ENCODE assay signal across 8 cellular contexts in genomic region chr19:11355160-11356073, GRCh38. TPM values are rescaled to one million over a fixed set of nuclear protein-coding genes. Genes with fewer than 3 reads are reported as not detected.
DNase-seq lines count a peak whose midpoint lies in the region; ATAC-seq, FAIRE-seq and TF ChIP-seq lines count a peak whose summit lies in the region.

Gene PLPPR2, plus strand, starts transcription at chr19:11355432. Its CDS starts 2,242 bp downstream, at chr19:11357674.

- CTCF ChIA-PET in HepG2 (lab: Yijun Ruan, JAX; ENCODE audit: low intra/inter-chr PET ratio, low total read pairs): no interaction called here

- POLR2A ChIA-PET in HepG2 (lab: Yijun Ruan, JAX): no interaction called here

- H3K4me3 ChIP-seq in HFF-Myc (replicated peaks; ENCODE audit: low read depth, low read length): peak within 1 kb of the TSS; percentile 48
- peak within 1 kb of the TSS; percentile 54 to 69 (median 66); a peak in 5 of 6 replicates for H3K4me3 ChIP-seq in HepG2 (replicated peaks in 1 of 3; ENCODE audit: insufficient read depth in 1 of 3, low read depth in 2 of 3, low read length in 3 of 3)

- H3K4me3 Mint-ChIP-seq in CD14-positive monocyte: peak within 1 kb of the TSS; percentile 84 to 96

- H3K27ac Mint-ChIP-seq in CD14-positive monocyte: peak within 1 kb of the TSS; percentile 79 to 94 (median 86)

- ATAC-seq in HepG2: peak; percentile 86
- ATAC-seq in GM18873 (IDR thresholded peaks at IDR 0.05; ENCODE audit: low FRiP score, unreplicated experiment): no peak

- DNase-seq in CD14-positive monocyte (ENCODE audit: low spot score) (peak; percentile 89), HFF-Myc (ENCODE audit: extremely low read depth, low read depth) (no peak), NCI-H69 (lab: John Stamatoyannopoulos, UW) (peak; percentile 96), dermis blood vessel endothelial cell (peak; percentile 91), HepG2 (ENCODE audit: low spot score) (peak; percentile 68)
- DNase-seq in activated CD4-positive, alpha-beta T cell treated with anti-CD3 and anti-CD28 coated beads, Interleukin-2, amount 50 U/mL, for 48 hours: peak; percentile 88 to 89
- peak; percentile 87 to 89 for DNase-seq in stimulated activated CD4-positive, alpha-beta T cell treated with anti-CD3 and anti-CD28 coated beads, Interleukin-2, amount 100 ng/mL, for 24 hours

- H3K9me3 Mint-ChIP-seq in CD14-positive monocyte: peaks cover 0 to 2% (median 0%) of the 10 kb centered on the region in 7 donors

- TF ChIP-seq CTCF in CD14-positive monocyte (IDR thresholded peaks at IDR 0.05): no peak
- TF ChIP-seq CTCF in HFF-Myc (IDR thresholded peaks at IDR 0.05; ENCODE audit: low read depth, low read length, missing control alignments): no peak
- TF ChIP-seq CTCF in HepG2 (CRISPR knock-in tag; IDR thresholded peaks at IDR 0.05): no peak

- H3K36me3 ChIP-seq in HepG2 (replicated peaks in 1 of 2; ENCODE audit: control insufficient read depth in 1 of 2, insufficient read depth in 2 of 2, low read length in 2 of 2): no peaks in the 10 kb centered on the region

- peak within 1 kb of the TSS; percentile 78 for H3K4me2 ChIP-seq in HepG2 (ENCODE audit: low read depth, low read length)

- peaks cover 10% of the 10 kb centered on the region for H3K4me1 ChIP-seq in HepG2 (ENCODE audit: insufficient read depth, low read length)

- no peak within 1 kb of the TSS for H3K27ac ChIP-seq in HepG2 (ENCODE audit: extremely low read length, insufficient read depth, low read length)

- intact Hi-C loops in CD14-positive monocyte (cut with micrococcal nuclease) (loop anchor here in 1 of 2 donors (1.0 kb wide), 1 partner anchor 9 kb away; the partner anchor contains the start of genes CCDC159 and TMEM205), HepG2 (cut with micrococcal nuclease; ENCODE audit: unreplicated experiment) (no loop called here)

- no peak for TF ChIP-seq RAD21 in HepG2 (CRISPR knock-in tag; IDR thresholded peaks at IDR 0.05)

- H3K27me3 Mint-ChIP-seq in CD14-positive monocyte (ENCODE audit: low read depth in 3 of 3): peaks cover 4 to 6% (median 5%) of the 10 kb centered on the region in 3 donors

- H3K9me3 ChIP-seq in HepG2 (ENCODE audit: low read length): no peaks in the 10 kb centered on the region

- BruUV-seq in HepG2 (replicated peaks; lab: Mats Ljungman, UMichigan): no TSS peak

- no peak for FAIRE-seq in HepG2 (lab: Jason Lieb, UNC)

- peaks cover 37% of the 10 kb centered on the region for H3K4me1 Mint-ChIP-seq in CD14-positive monocyte

- no peaks in the 10 kb centered on the region for H3K79me2 ChIP-seq in HepG2 (ENCODE audit: insufficient read depth, low read length)

- in situ Hi-C loops in HepG2 (cut with HindIII; ENCODE audit: extremely low pct_ligation_motif_present, low pct_unique_long_range_greater_than_20kb): no loop called here

- no peaks in the 10 kb centered on the region for H4K20me1 ChIP-seq in HepG2 (ENCODE audit: insufficient read depth, low read length)

- no peak within 1 kb of the TSS for H2AFZ ChIP-seq in HepG2 (ENCODE audit: low read length)

- no peaks in the 10 kb centered on the region for H3K27me3 ChIP-seq in HepG2 (ENCODE audit: control insufficient read depth in 1 of 2, insufficient read depth in 2 of 2, low read length in 2 of 2)

- no peak for TF ChIP-seq EP300 in HepG2 (IDR thresholded peaks at IDR 0.05; ENCODE audit: low read depth in 2 of 2, low read length in 2 of 2)
- TF ChIP-seq EP300 in HepG2 (CRISPR knock-in tag; IDR thresholded peaks at IDR 0.05; ENCODE audit: borderline replicate concordance): no peak

- 4% methylated on average over 25 of the region's 62 CpGs for WGBS in HepG2 (ENCODE audit: low lambda C conversion rate)

- peak within 1 kb of the TSS; percentile 60; the same call in 1 of the 2 replicates for H3K9ac ChIP-seq in HepG2 (ENCODE audit: insufficient read depth, low read depth, low read length)

- peak in 1 of 2 experiments; percentile 44; a peak in 1 of 4 replicates for TF ChIP-seq POLR2A in HepG2 (IDR thresholded peaks at IDR 0.05; ENCODE audit: insufficient read depth in 1 of 2, low read depth in 2 of 2, low read length in 2 of 2)

- H3K36me3 Mint-ChIP-seq in CD14-positive monocyte: peaks cover 35 to 62% of the 10 kb centered on the region in 2 donors

TF ChIP-seq in HepG2, 621 proteins besides CTCF, POLR2A, EP300 and RAD21 (continues in another document):
- TF ChIP-seq ZBTB20 (CRISPR knock-in tag; IDR thresholded peaks at IDR 0.05; ENCODE audit: borderline replicate concordance, low read depth) (no peak), ARNTL (CRISPR knock-in tag; IDR thresholded peaks at IDR 0.05) (no peak), ZBTB38 (CRISPR knock-in tag; IDR thresholded peaks at IDR 0.05) (no peak), ZNF562 (CRISPR knock-in tag; IDR thresholded peaks at IDR 0.05; ENCODE audit: borderline replicate concordance) (no peak), HNF4A (CRISPR knock-in tag; IDR thresholded peaks at IDR 0.05) (no peak), AGO1 (IDR thresholded peaks at IDR 0.05; ENCODE audit: low read depth, low read length, poor library complexity, severe bottlenecking) (peak; percentile 94), ATM (IDR thresholded peaks at IDR 0.05; ENCODE audit: borderline replicate concordance) (peak; percentile 18; the same call in 1 of the 2 replicates), ZNF773 (CRISPR knock-in tag; IDR thresholded peaks at IDR 0.05; ENCODE audit: borderline replicate concordance) (no peak), GATA4 (IDR thresholded peaks at IDR 0.05; ENCODE audit: borderline replicate concordance, low read depth) (no peak), RBFOX2 (IDR thresholded peaks at IDR 0.05; ENCODE audit: low read depth, low read length) (peak; percentile 55), ZBED4 (CRISPR knock-in tag; IDR thresholded peaks at IDR 0.05; ENCODE audit: borderline replicate concordance) (no peak), ZNF33B (CRISPR knock-in tag; IDR thresholded peaks at IDR 0.05) (no peak), SETDB1 (CRISPR knock-in tag; IDR thresholded peaks at IDR 0.05; ENCODE audit: borderline replicate concordance) (no peak)

RNA-seq across cellular contexts. Expression of gene PLPPR2, which starts in this region (rescaled TPM):
- 10 to 100 TPM; 35.0 to 45.5 TPM for polyA plus RNA-seq in CD14-positive monocyte
- 8.7 and 14.1 TPM in 2 replicates for total RNA-seq in dermis blood vessel endothelial cell
- 0.77 and 1.5 TPM in 2 replicates for total RNA-seq in HepG2 (2016; rRNA removed; fragmentation: Illumina TruSeq; extraction: Trizol)
- 1.2 and 1.3 TPM in 2 replicates for total RNA-seq in HepG2 (2016; cell fraction: cytosol; rRNA removed; fragmentation: Illumina TruSeq; extraction: Trizol; ENCODE audit: low read depth)
- 0.70 and 1.3 TPM in 2 replicates for total RNA-seq in HepG2 (2016; cell fraction: insoluble cytoplasmic fraction; rRNA removed; fragmentation: Illumina TruSeq; extraction: Trizol)
- 1.9 and 3.1 TPM in 2 replicates for total RNA-seq in HepG2 (2016; cell fraction: membrane; rRNA removed; fragmentation: Illumina TruSeq; extraction: Trizol)
- 1.1 and 1.8 TPM in 2 replicates for total RNA-seq in HepG2 (2016; cell fraction: nucleus; rRNA removed; fragmentation: Illumina TruSeq; extraction: Trizol)
- 2.1 and 4.2 TPM in 2 replicates for polyA plus RNA-seq in HepG2 (2011; rRNA removed)
- polyA plus RNA-seq in HepG2 (2011; cell fraction: cytosol; rRNA removed): 1.9 and 2.5 TPM in 2 replicates
- 17.0 and 17.4 TPM in 2 replicates for polyA plus RNA-seq in HepG2 (2011; cell fraction: nucleus; rRNA removed)
- 3.2 and 4.3 TPM in 2 replicates for polyA plus RNA-seq in HepG2 (2012)
- 2.2 and 3.3 TPM in 2 replicates for polyA plus RNA-seq in HepG2 (2016; cell fraction: cytosol; fragmentation: Illumina TruSeq; extraction: Trizol; ENCODE audit: low read depth)
- polyA plus RNA-seq in HepG2 (2016; cell fraction: insoluble cytoplasmic fraction; fragmentation: Illumina TruSeq; extraction: Trizol; ENCODE audit: low read depth): 1.3 and 2.2 TPM in 2 replicates
- polyA plus RNA-seq in HepG2 (2016; cell fraction: membrane; fragmentation: Illumina TruSeq; extraction: Trizol; ENCODE audit: low read depth): 4.4 and 5.3 TPM in 2 replicates
- polyA plus RNA-seq in HepG2 (2016; cell fraction: nucleus; fragmentation: Illumina TruSeq; extraction: Trizol; ENCODE audit: insufficient read depth, low read depth): 3.3 and 4.8 TPM in 2 replicates
- 7.2 and 7.3 TPM in 2 replicates for polyA minus RNA-seq in HepG2 (2011; rRNA and poly(A)+ RNA removed; ENCODE audit: low replicate concordance)
- polyA minus RNA-seq in HepG2 (2011; cell fraction: cytosol; rRNA and poly(A)+ RNA removed): 1.3 and 2.5 TPM in 2 replicates
- polyA minus RNA-seq in HepG2 (2011; cell fraction: nucleus; rRNA and poly(A)+ RNA removed): 2.8 and 4.7 TPM in 2 replicates
